In genomic region chr2:111772180-111772579, GRCh38 we compare ENCODE assay signal across 8 cellular contexts.
DNase-seq lines count a peak whose midpoint lies in the region; ATAC-seq, FAIRE-seq and TF ChIP-seq lines count a peak whose summit lies in the region.
"Not testable (repeated sequence)": the region's sequence is repeated elsewhere in the genome, so short reads cannot be mapped to it uniquely, and the experiment has no call there.

No MANE protein-coding gene starts in this region.

- H3K4me1 Mint-ChIP-seq in T-helper 17 cell = not testable (repeated sequence)

- TF ChIP-seq POLR2A in body of pancreas (IDR thresholded peaks at IDR 0.05) = not testable (repeated sequence)

- H3K27me3 Mint-ChIP-seq in T-helper 17 cell = not testable (repeated sequence)

- 16 to 22% methylated on average over 1 to 2 of the region's 6 CpGs for WGBS in body of pancreas, 2 donors
- WGBS in right cardiac atrium = 50% methylated on average over 1 of the region's 6 CpGs
- 14% methylated on average over 1 of the region's 6 CpGs; no CpG with 5 or more reads in 1 of the 2 donors for WGBS in pancreas, 2 donors

- peak; percentile 69 for FAIRE-seq in D721Med (lab: Jason Lieb, UNC)
- FAIRE-seq in HTR-8/SVneo (lab: Jason Lieb, UNC) = peak; percentile 75
- not testable (repeated sequence) for FAIRE-seq in pancreas (lab: Jason Lieb, UNC)

- not testable (repeated sequence) for TF ChIP-seq CTCF in D721Med (IDR thresholded peaks at IDR 0.05; ENCODE audit: insufficient read depth, missing control alignments); body of pancreas (IDR thresholded peaks at IDR 0.05); pancreas (IDR thresholded peaks at IDR 0.05)

- not testable (repeated sequence) for H3K27ac ChIP-seq in body of pancreas; right cardiac atrium (ENCODE audit: low read length); pancreas

- H3K4me3 ChIP-seq in body of pancreas; right cardiac atrium (ENCODE audit: low read length); pancreas: not testable (repeated sequence)

- not testable (repeated sequence) for H3K4me1 ChIP-seq in body of pancreas; right cardiac atrium (ENCODE audit: control insufficient read depth, insufficient read depth, low read length); pancreas

- not testable (repeated sequence) for H3K36me3 Mint-ChIP-seq in T-helper 17 cell (ENCODE audit: low read depth)

- not testable (repeated sequence) for H3K27ac Mint-ChIP-seq in T-helper 17 cell

- not testable (repeated sequence) for H3K4me3 Mint-ChIP-seq in T-helper 17 cell

- not testable (repeated sequence) for H3K27me3 ChIP-seq in body of pancreas; right cardiac atrium (ENCODE audit: control insufficient read depth, insufficient read depth); pancreas

- not testable (repeated sequence) for H3K9me3 ChIP-seq in T-helper 17 cell (ENCODE audit: control insufficient read depth, low read length, poor library complexity, severe bottlenecking); body of pancreas; right cardiac atrium (ENCODE audit: control insufficient read depth, low read length); pancreas

- not testable (repeated sequence) for H3K36me3 ChIP-seq in body of pancreas (replicated peaks in 1 of 2; ENCODE audit: insufficient read depth in 1 of 2, low read depth in 2 of 2); pancreas

- DNase-seq in D721Med (ENCODE audit: insufficient read length, low spot score); HTR-8/SVneo (ENCODE audit: insufficient read length, low spot score); T-helper 17 cell; body of pancreas; right cardiac atrium; pancreas: not testable (repeated sequence)

- ATAC-seq in GM19035 (IDR thresholded peaks at IDR 0.05; ENCODE audit: unreplicated experiment) (peak; percentile 67), HG02642 (IDR thresholded peaks at IDR 0.05; ENCODE audit: poor library complexity, unreplicated experiment) (peak; percentile 74), T-helper 17 cell (peak; percentile 75), body of pancreas (peak; percentile 85), right cardiac atrium (peak; percentile 49 to 67), pancreas (peak; percentile 79 to 95 (median 92))

- intact Hi-C loops in body of pancreas (cut with DNase I); right cardiac atrium (cut with DNase I); pancreas (cut with DNase I): not testable (repeated sequence)
